Comparison of ENCODE assay signal across 10 cellular contexts in the genomic region with DNA sequence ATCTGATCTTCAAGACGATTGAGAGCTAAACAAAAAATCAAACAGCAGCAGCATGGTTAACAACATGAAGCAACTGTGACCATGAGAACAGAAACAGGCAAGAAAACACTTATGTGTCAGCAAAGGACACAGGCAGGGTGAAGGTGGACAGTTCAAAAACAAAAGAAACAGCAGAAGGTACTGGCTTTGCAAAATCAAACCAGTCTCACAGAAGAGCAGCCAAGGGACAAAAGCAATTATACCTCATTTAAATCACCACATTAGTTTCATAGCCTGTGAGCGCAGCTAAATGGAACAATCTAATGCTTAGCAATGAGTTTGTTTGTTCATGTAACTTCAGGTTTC. TPM values are rescaled to one million over a fixed set of nuclear protein-coding genes. Genes with fewer than 3 reads are reported as not detected.
DNase-seq lines count a peak whose midpoint lies in the region; ATAC-seq, FAIRE-seq and TF ChIP-seq lines count a peak whose summit lies in the region.
"Had no signal": no experiment of that assay in that cellular context is flagged by ENCODE, and none has a peak within 500 bp of the region (broad histone marks: within the 10 kb centered on the region; RNA-seq: fewer than 3 reads in every experiment).

No MANE protein-coding gene starts in this region.

- H3K9me2 ChIP-seq in GM23248 (ENCODE audit: insufficient read depth) = no peaks in the 10 kb centered on the region

- H3K4me1 ChIP-seq in GM23248 (ENCODE audit: insufficient read depth) (peaks cover 53% of the 10 kb centered on the region), RWPE2 (ENCODE audit: insufficient read depth, poor library complexity, severe bottlenecking) (peaks cover 40% of the 10 kb centered on the region)

- DNase-seq in GM23248 (no peak), RWPE2 (ENCODE audit: low spot score) (no peak), fibroblast of the aortic adventitia (ENCODE audit: low read depth) (no peak), H54 (ENCODE audit: insufficient read length, low spot score) (no peak), midbrain (lab: John Stamatoyannopoulos, UW) (no peak)
- DNase-seq in activated CD4-positive, CD25-positive, alpha-beta regulatory T cell (lab: John Stamatoyannopoulos, UW) = no peak
- DNase-seq: naive B cell, NCI-H2171 treated with DMSO at 0.1 percent for 48 hours had no signal

- peaks cover 68% of the 10 kb centered on the region for H3F3A ChIP-seq in GM23248 (ENCODE audit: insufficient read depth)

- TF ChIP-seq CTCF in RWPE2 (IDR thresholded peaks at IDR 0.05; ENCODE audit: poor library complexity, severe bottlenecking) (no peak), fibroblast of the aortic adventitia (IDR thresholded peaks at IDR 0.05; ENCODE audit: insufficient read depth, low read length) (no peak)

- in situ Hi-C loops in GM23248 (cut with MboI) = no loop called here

- peak overlapping the region; percentile 54 for H3K4me3 ChIP-seq in GM23248
- no peak overlapping the region for H3K4me3 ChIP-seq in RWPE2 (ENCODE audit: severe bottlenecking)
- peak overlapping the region; percentile 23 for H3K4me3 ChIP-seq in fibroblast of the aortic adventitia (ENCODE audit: low read depth, low read length)
- H3K4me3 ChIP-seq in skin epidermis = no peak overlapping the region

- peak overlapping the region; percentile 69 for H3K9ac ChIP-seq in GM23248

- H3K79me2 ChIP-seq in GM23248 (ENCODE audit: insufficient read depth) = 0 out of 2 replicates have a peak, but pooled peaks cover 5% of the 10 kb centered on the region

- H3K27me3 ChIP-seq in GM23248 (replicated peaks; ENCODE audit: insufficient read depth) (no peaks in the 10 kb centered on the region), RWPE2 (ENCODE audit: insufficient read depth, poor library complexity, severe bottlenecking) (no peaks in the 10 kb centered on the region)

- ATAC-seq in RWPE2 (ENCODE audit: low read depth) = no peak
- no peak for ATAC-seq in HG02678 (IDR thresholded peaks at IDR 0.05; ENCODE audit: unreplicated experiment)

- H3K36me3 ChIP-seq in GM23248 (ENCODE audit: low read depth) (peaks cover 45% of the 10 kb centered on the region), RWPE2 (ENCODE audit: low read depth) (peaks cover 68% of the 10 kb centered on the region)

- WGBS in GM23248 (ENCODE audit: low coverage in 1 of 2, low lambda C conversion rate in 2 of 2, missing lambda C conversion rate in 2 of 2), 2 experiments = 74 to 76% methylated on average over 2 of the region's 2 CpGs

- H3K27ac ChIP-seq in GM23248 (peak overlapping the region; percentile 89), RWPE2 (ENCODE audit: poor library complexity, severe bottlenecking) (peak overlapping the region; percentile 81), skin epidermis (peak overlapping the region in 16 of 21 experiments; percentile 2 to 69 (median 30))

- H2AFZ ChIP-seq in GM23248 = no peak overlapping the region

- no peaks in the 10 kb centered on the region for H3K9me3 ChIP-seq in GM23248 (ENCODE audit: low read depth)
- no peaks in the 10 kb centered on the region for H3K9me3 ChIP-seq in RWPE2 (ENCODE audit: severe bottlenecking)

- FAIRE-seq in H54 (lab: Jason Lieb, UNC) = no peak

- no peaks in the 10 kb centered on the region for H4K20me1 ChIP-seq in GM23248 (ENCODE audit: insufficient read depth)

- TF ChIP-seq POLR2A in H54 (IDR thresholded peaks at IDR 0.05; ENCODE audit: low read depth, low read length) = no peak

- peak overlapping the region; percentile 75 for H3K4me2 ChIP-seq in GM23248 (ENCODE audit: unreplicated experiment)

RNA-seq across cellular contexts. Expression of gene CAPN2, which starts 59.1 kb away (rescaled TPM):
- total RNA-seq in GM23248 (2014; rRNA removed; shearing (Covaris generic)) = 214 and 223 TPM in 2 replicates
- 261 and 272 TPM in 2 replicates for polyA plus RNA-seq in GM23248 (2016; fragmentation: Nextera tagmentation; extraction: Ambion mirVana)
- 456 and 481 TPM in 2 replicates for total RNA-seq in fibroblast of the aortic adventitia (ENCODE audit: low replicate concordance)

Comparison
In these comparisons a context has a peak if more than half of its experiments do, and no peak if none do; other contexts are left out.
1. H3K27ac ChIP-seq: peak in every context shown above with its lines; median percentile 89 in GM23248; 81 in RWPE2; 30 in skin epidermis.
2. H3K4me3 ChIP-seq: peak in GM23248 (single experiment) and fibroblast of the aortic adventitia (single experiment); none in RWPE2 (single experiment) and skin epidermis (0 of 7).